ENCODE assay signal across 7 cellular contexts in genomic region chr1:54487571-54488050, GRCh38.
A peak's percentile ranks its signal among the peaks of the same experiment; 100 is the strongest.
DNase-seq lines count a peak whose midpoint lies in the region; ATAC-seq and TF ChIP-seq lines count a peak whose summit lies in the region.

No MANE protein-coding gene starts in this region.

- no peaks in the 10 kb centered on the region for H3K27me3 ChIP-seq in muscle layer of duodenum (ENCODE audit: low read depth, low read length)

- H3K9me3 ChIP-seq in muscle layer of duodenum (ENCODE audit: control insufficient read depth in 1 of 2, low read length in 2 of 2), result no peaks in the 10 kb centered on the region

- peak overlapping the region; percentile 77 for H3K27ac ChIP-seq in muscle layer of duodenum (ENCODE audit: low read length)

- H3K36me3 ChIP-seq in muscle layer of duodenum (ENCODE audit: control insufficient read depth in 1 of 2, insufficient read depth in 2 of 2, low read length in 2 of 2), result no peaks in the 10 kb centered on the region

- peaks cover 3 to 37% of the 10 kb centered on the region in 2 donors for H3K4me1 ChIP-seq in muscle layer of duodenum (ENCODE audit: control insufficient read depth in 1 of 2, insufficient read depth in 2 of 2, low read length in 2 of 2)

- DNase-seq in GM12865 (ENCODE audit: low read depth) (no peak), NCI-H69 (lab: John Stamatoyannopoulos, UW) (peak; percentile 57), dermis blood vessel endothelial cell (peak; percentile 29), 8988T (no peak)

- H3K4me3 ChIP-seq in GM12865 (ENCODE audit: low read depth, low read length) (peak overlapping the region; percentile 37), muscle layer of duodenum (ENCODE audit: low read depth in 1 of 2, low read length in 2 of 2) (peak overlapping the region; percentile 38 to 79)

- no peak for TF ChIP-seq CTCF in GM12865 (IDR thresholded peaks at IDR 0.05; ENCODE audit: insufficient read depth, low read depth, low read length, missing control alignments)

- ATAC-seq in HG03521 (IDR thresholded peaks at IDR 0.05; ENCODE audit: unreplicated experiment) (no peak), HG03354 (IDR thresholded peaks at IDR 0.05; ENCODE audit: poor library complexity, severe bottlenecking, unreplicated experiment) (no peak)

Comparison
In these comparisons a context has a peak if more than half of its experiments do, and no peak if none do; other contexts are left out.
1. DNase-seq: peak in NCI-H69 (single experiment) and dermis blood vessel endothelial cell (single experiment); none in GM12865 (single experiment) and 8988T (single experiment).